17 cellular contexts compared by ENCODE assay signal in genomic region chr3:141442914-141443313, GRCh38. TPM values are rescaled to one million over a fixed set of nuclear protein-coding genes. Genes with fewer than 3 reads are reported as not detected.
DNase-seq lines count a peak whose midpoint lies in the region; ATAC-seq, FAIRE-seq and TF ChIP-seq lines count a peak whose summit lies in the region.
"Had no signal": no experiment of that assay in that cellular context is flagged by ENCODE, and none has a peak within 500 bp of the region (broad histone marks: within the 10 kb centered on the region; RNA-seq: fewer than 3 reads in every experiment).

No MANE protein-coding gene starts in this region.

- H3K4me3 ChIP-seq in right cardiac atrium (ENCODE audit: low read length) (no peak overlapping the region), parathyroid adenoma (ENCODE audit: low read depth, low read length) (no peak overlapping the region), uterus (no peak overlapping the region), pancreas (no peak overlapping the region)

- DNase-seq in DMS53 (lab: John Stamatoyannopoulos, UW), result peak; percentile 38
- no peak for DNase-seq in DMS53 treated with DMSO at 0.1 percent for 48 hours (lab: John Stamatoyannopoulos, UW; ENCODE audit: unreplicated experiment)
- no peak for DNase-seq in right cardiac atrium
- no peak for DNase-seq in uterus
- DNase-seq in NCI-H748 (lab: John Stamatoyannopoulos, UW; ENCODE audit: unreplicated experiment), result no peak
- no peak for DNase-seq in pancreas
- DNase-seq: activated naive CD4-positive, alpha-beta T cell treated with anti-CD3 and anti-CD28 coated beads, Interleukin-2, amount 10 ng/mL, durations not matched to agents 7 days and 5 days; C1 segment of cervical spinal cord; DMS79 treated with DMSO at 0.1 percent for 48 hours; effector memory CD4-positive, alpha-beta T cell; naive thymus-derived CD4-positive, alpha-beta T cell; NCI-H187 treated with DMSO at 0.1 percent for 48 hours; stimulated activated CD4-positive, alpha-beta T cell treated with anti-CD3 and anti-CD28 coated beads, Interleukin-1b, Interleukin-23, amount 100 ng/mL, for 48 hours; substantia nigra had no signal

- H3K9me3 ChIP-seq in right cardiac atrium (ENCODE audit: control insufficient read depth, low read length) (no peaks in the 10 kb centered on the region), parathyroid adenoma (ENCODE audit: control insufficient read depth, low read length) (no peaks in the 10 kb centered on the region), uterus (no peaks in the 10 kb centered on the region), pancreas (no peaks in the 10 kb centered on the region)

- H3K27me3 ChIP-seq in right cardiac atrium (ENCODE audit: control insufficient read depth, insufficient read depth) (no peaks in the 10 kb centered on the region), parathyroid adenoma (ENCODE audit: control insufficient read depth, insufficient read depth, low read length) (no peaks in the 10 kb centered on the region), uterus (no peaks in the 10 kb centered on the region), pancreas (no peaks in the 10 kb centered on the region)

- no peak for FAIRE-seq in pancreas (lab: Jason Lieb, UNC)

- no peak for TF ChIP-seq POLR2A in uterus (IDR thresholded peaks at IDR 0.05)

- H3K79me2 ChIP-seq in parathyroid adenoma, result peaks cover 27% of the 10 kb centered on the region

- TF ChIP-seq CTCF in parathyroid adenoma (IDR thresholded peaks at IDR 0.05), result no peak
- TF ChIP-seq CTCF in uterus (IDR thresholded peaks at IDR 0.05), result no peak
- TF ChIP-seq CTCF in pancreas (IDR thresholded peaks at IDR 0.05), result no peak

- intact Hi-C loops in right cardiac atrium (cut with DNase I) (no loop called here), uterus (cut with DNase I; ENCODE audit: low total_unique reads) (no loop called here), pancreas (cut with DNase I) (loop anchor here in 1 of 3 donors (10.0 kb wide), 1 partner anchor 78 kb away; the partner anchor contains the start of gene ZBTB38)

- H3K9ac ChIP-seq in parathyroid adenoma, result no peak overlapping the region

- peaks cover 3% of the 10 kb centered on the region for H3K4me1 ChIP-seq in right cardiac atrium (ENCODE audit: control insufficient read depth, insufficient read depth, low read length)
- H3K4me1 ChIP-seq in parathyroid adenoma, result peaks cover 16% of the 10 kb centered on the region
- H3K4me1 ChIP-seq in uterus, result peaks cover 0 to 7% of the 10 kb centered on the region in 2 donors
- H3K4me1 ChIP-seq in pancreas, result peaks cover 0 to 15% (median 8%) of the 10 kb centered on the region in 3 donors

- H3K36me3 ChIP-seq in parathyroid adenoma (ENCODE audit: control insufficient read depth, insufficient read depth, low read length), result no peaks in the 10 kb centered on the region
- no peaks in the 10 kb centered on the region for H3K36me3 ChIP-seq in uterus
- peaks cover 3 to 34% (median 13%) of the 10 kb centered on the region in 3 donors for H3K36me3 ChIP-seq in pancreas

- ATAC-seq in right cardiac atrium, result no peak
- ATAC-seq in pancreas, result no peak
- no peak for ATAC-seq in GM19351 (IDR thresholded peaks at IDR 0.05; ENCODE audit: unreplicated experiment)
- ATAC-seq: naive thymus-derived CD4-positive, alpha-beta T cell had no signal

- 62% methylated on average over 15 of the region's 15 CpGs for WGBS in right cardiac atrium
- WGBS in pancreas, 2 donors, result 89 to 90% methylated on average over 15 of the region's 15 CpGs

- peak overlapping the region; percentile 84 for H3K27ac ChIP-seq in right cardiac atrium (ENCODE audit: low read length)
- peak overlapping the region; percentile 11 for H3K27ac ChIP-seq in parathyroid adenoma
- peak overlapping the region; percentile 77 to 87 for H3K27ac ChIP-seq in uterus
- no peak overlapping the region for H3K27ac ChIP-seq in pancreas
- H3K27ac ChIP-seq: 22Rv1 had no signal

- no peak overlapping the region for H2AFZ ChIP-seq in parathyroid adenoma

- H3K4me2 ChIP-seq in parathyroid adenoma (ENCODE audit: low read length), result no peak overlapping the region

RNA-seq across cellular contexts. Expression of gene RASA2, which starts 43.9 kb away (rescaled TPM):
- total RNA-seq in right cardiac atrium (1 to 10 TPM; 4.7 to 6.6 (median 6.0) TPM), uterus (10 to 100 TPM; 11.3 to 49.4 (median 38.7) TPM), pancreas (10 to 100 TPM in 1 of 6 donors, 1 to 10 TPM in 5; 5.0 to 10.7 (median 6.3) TPM)
- polyA plus RNA-seq in right cardiac atrium (2.1 TPM), pancreas (1 to 10 TPM; 3.2 to 4.4 TPM)

Comparison
In these comparisons a context has a peak if more than half of its experiments do, and no peak if none do; other contexts are left out.
1. H3K27ac ChIP-seq: peak in right cardiac atrium (single experiment), parathyroid adenoma (single experiment) and uterus (2 of 2); none in pancreas (0 of 4).